ENCODE assay signal across 8 cellular contexts in genomic region chr1:211133841-211134669, GRCh38. TPM values are rescaled to one million over a fixed set of nuclear protein-coding genes. Genes with fewer than 3 reads are reported as not detected.
DNase-seq lines count a peak whose midpoint lies in the region; ATAC-seq lines count a peak whose summit lies in the region.

Gene KCNH1 (minus strand): TSS chr1:211134148. CDS start chr1:211133945, 203 bp downstream.

- no peaks in the 10 kb centered on the region for H3K36me3 ChIP-seq in ectodermal cell (ENCODE audit: control insufficient read depth, insufficient read depth, low read length)

- no peaks in the 10 kb centered on the region for H3K36me3 Mint-ChIP-seq in activated CD8-positive, alpha-beta T cell treated with anti-CD3 and anti-CD28 coated beads, Interleukin-2, amount 10 ng/mL, durations not matched to agents 7 days and 5 days (ENCODE audit: low read depth)
- no peaks in the 10 kb centered on the region for H3K36me3 Mint-ChIP-seq in memory B cell

- peak; percentile 25 to 94 (median 84) for DNase-seq in C1 segment of cervical spinal cord (lab: John Stamatoyannopoulos, UW)
- peak; percentile 57 for DNase-seq in NCI-H524 treated with DMSO at 0.1 percent for 48 hours (lab: John Stamatoyannopoulos, UW)
- peak; percentile 85 for DNase-seq in activated CD8-positive, alpha-beta T cell treated with anti-CD3 and anti-CD28 coated beads, Interleukin-2, amount 10 ng/mL, durations not matched to agents 7 days and 5 days
- peak; percentile 67 to 70 for DNase-seq in memory B cell (ENCODE audit: low spot score in 2 of 2)
- peak; percentile 60 for DNase-seq in stimulated activated CD8-positive, alpha-beta memory T cell treated with anti-CD3 and anti-CD28 coated beads, Interleukin-12 subunit alpha, Interleukin-12 subunit beta, amount 100 ng/mL, for 24 hours (ENCODE audit: extremely low read depth)

- H3K27me3 ChIP-seq in ectodermal cell (ENCODE audit: control insufficient read depth, insufficient read depth, low read length, poor library complexity, severe bottlenecking), result peaks cover 30% of the 10 kb centered on the region

- ATAC-seq in GM19328 (IDR thresholded peaks at IDR 0.05; ENCODE audit: unreplicated experiment), result peak; percentile 95
- peak; percentile 84 for ATAC-seq in HG03457 (IDR thresholded peaks at IDR 0.05; ENCODE audit: unreplicated experiment)
- peak; percentile 96 for ATAC-seq in activated CD8-positive, alpha-beta T cell treated with anti-CD3 and anti-CD28 coated beads, Interleukin-2, amount 10 ng/mL, durations not matched to agents 7 days and 5 days
- peak; percentile 92 for ATAC-seq in memory B cell (ENCODE audit: low read depth)

- POLR2A ChIA-PET in activated CD8-positive, alpha-beta T cell treated with anti-CD3 and anti-CD28 coated beads, Interleukin-2, amount 10 ng/mL, durations not matched to agents 7 days and 5 days (lab: Charles Lee), result interaction anchor here (0.5 to 0.7 kb wide), 2 partner anchors 206 to 760 kb away, joined by 3 read pairs; no protein-coding TSS in a partner anchor

- H3K27ac Mint-ChIP-seq in activated CD8-positive, alpha-beta T cell treated with anti-CD3 and anti-CD28 coated beads, Interleukin-2, amount 10 ng/mL, durations not matched to agents 7 days and 5 days, result no peak within 1 kb of the TSS
- no peak within 1 kb of the TSS for H3K27ac Mint-ChIP-seq in memory B cell

- 2 to 3% methylated on average over 60 of the region's 60 CpGs for WGBS in ectodermal cell, 2 experiments

- no peaks in the 10 kb centered on the region for H3K9me3 Mint-ChIP-seq in activated CD8-positive, alpha-beta T cell treated with anti-CD3 and anti-CD28 coated beads, Interleukin-2, amount 10 ng/mL, durations not matched to agents 7 days and 5 days (ENCODE audit: insufficient read depth)
- H3K9me3 Mint-ChIP-seq in memory B cell, result no peaks in the 10 kb centered on the region

- no peak within 1 kb of the TSS for H3K27ac ChIP-seq in ectodermal cell (ENCODE audit: insufficient read depth, low read depth, low read length, poor library complexity, severe bottlenecking)

- H3K27me3 Mint-ChIP-seq in activated CD8-positive, alpha-beta T cell treated with anti-CD3 and anti-CD28 coated beads, Interleukin-2, amount 10 ng/mL, durations not matched to agents 7 days and 5 days (ENCODE audit: low read depth), result peaks cover 63% of the 10 kb centered on the region
- H3K27me3 Mint-ChIP-seq in memory B cell, result peaks cover 14% of the 10 kb centered on the region

- no peaks in the 10 kb centered on the region for H3K4me1 ChIP-seq in ectodermal cell (ENCODE audit: control insufficient read depth, insufficient read depth, low read length)

- peaks cover 10% of the 10 kb centered on the region for H3K4me1 Mint-ChIP-seq in activated CD8-positive, alpha-beta T cell treated with anti-CD3 and anti-CD28 coated beads, Interleukin-2, amount 10 ng/mL, durations not matched to agents 7 days and 5 days (ENCODE audit: low read depth)
- H3K4me1 Mint-ChIP-seq in memory B cell, result peaks cover 5% of the 10 kb centered on the region

- H3K4me3 Mint-ChIP-seq in activated CD8-positive, alpha-beta T cell treated with anti-CD3 and anti-CD28 coated beads, Interleukin-2, amount 10 ng/mL, durations not matched to agents 7 days and 5 days, result peak within 1 kb of the TSS; percentile 40
- H3K4me3 Mint-ChIP-seq in memory B cell, result peak within 1 kb of the TSS; percentile 71

- no peaks in the 10 kb centered on the region for H3K9me3 ChIP-seq in ectodermal cell (ENCODE audit: control insufficient read depth, low read length)

- H3K4me3 ChIP-seq in ectodermal cell (ENCODE audit: insufficient read depth, low read depth, low read length), result peak within 1 kb of the TSS; percentile 48

- CTCF ChIA-PET in activated CD8-positive, alpha-beta T cell treated with anti-CD3 and anti-CD28 coated beads, Interleukin-2, amount 10 ng/mL, durations not matched to agents 7 days and 5 days (lab: Charles Lee), result interaction anchor here (0.6 to 5.3 kb wide), 37 partner anchors 10 to 773 kb away, joined by 3 to 95 read pairs (median 4); no protein-coding TSS in a partner anchor

RNA-seq across cellular contexts. Expression of gene KCNH1, which starts in this region (rescaled TPM):
- total RNA-seq in activated CD8-positive, alpha-beta T cell treated with anti-CD3 and anti-CD28 coated beads, Interleukin-2, amount 10 ng/mL, durations not matched to agents 7 days and 5 days, result not detected
- polyA plus RNA-seq in ectodermal cell (2013, experiment 1 of 4), result 0.85 TPM
- polyA plus RNA-seq in ectodermal cell (2013, experiment 2 of 4), result 0.66 TPM
- 0.37 TPM for polyA plus RNA-seq in ectodermal cell (2013, experiment 3 of 4)
- 0.81 TPM for polyA plus RNA-seq in ectodermal cell (2013, experiment 4 of 4)

Comparison
In these comparisons a context has a peak if more than half of its experiments do, and no peak if none do; other contexts are left out.
1. Peak in DNase-seq and ATAC-seq in activated CD8-positive, alpha-beta T cell treated with anti-CD3 and anti-CD28 coated beads, Interleukin-2, amount 10 ng/mL, durations not matched to agents 7 days and 5 days; RNA of the gene not detected or under 1 TPM.